9 cellular contexts compared by ENCODE assay signal in the genomic region with DNA sequence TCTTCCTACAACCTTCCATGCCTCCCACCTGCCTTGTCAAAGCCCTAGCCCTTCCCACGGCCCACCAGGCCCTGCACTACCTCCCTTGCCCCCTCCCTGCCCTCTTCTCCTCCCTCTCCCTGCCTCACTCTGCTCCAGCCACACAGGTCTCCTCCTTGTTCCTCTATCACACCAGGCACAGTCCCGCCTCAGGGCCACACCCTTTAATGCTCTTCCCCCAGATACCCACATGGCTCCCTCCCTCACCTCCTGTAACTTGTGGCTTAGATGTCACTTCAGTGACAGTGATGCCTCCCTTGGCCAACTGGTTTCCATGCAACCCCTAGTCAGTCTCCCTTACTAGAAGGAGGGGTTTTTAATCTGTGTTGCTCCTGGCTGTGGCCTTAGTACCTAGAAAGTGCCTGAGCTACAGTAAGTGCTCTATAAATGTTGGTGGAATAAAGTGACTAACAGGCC. TPM values are rescaled to one million over a fixed set of nuclear protein-coding genes. Genes with fewer than 3 reads are reported as not detected.
DNase-seq lines count a peak whose midpoint lies in the region; ATAC-seq, FAIRE-seq and TF ChIP-seq lines count a peak whose summit lies in the region.
"Had no signal": no experiment of that assay in that cellular context is flagged by ENCODE, and none has a peak within 500 bp of the region (broad histone marks: within the 10 kb centered on the region; RNA-seq: fewer than 3 reads in every experiment).

No MANE protein-coding gene starts in this region.

- H2BK120ac ChIP-seq in H9 (ENCODE audit: low read depth, low read length, poor library complexity, severe bottlenecking) = no peak overlapping the region

- no peak overlapping the region for H4K8ac ChIP-seq in H9 (replicated peaks; ENCODE audit: insufficient read length, low read depth, low read length)

- no peak overlapping the region for H2BK12ac ChIP-seq in H9 (ENCODE audit: insufficient read length, low read depth, low read length)

- H3K56ac ChIP-seq in H9 (ENCODE audit: insufficient read length, low read depth, low read length) = no peak overlapping the region

- H3K9me3 Mint-ChIP-seq in H9 = no peaks in the 10 kb centered on the region; a peak in 1 of 5 replicates
- no peaks in the 10 kb centered on the region for H3K9me3 Mint-ChIP-seq in dendritic cell treated with granulocyte-macrophage colony-stimulating factor and Interleukin-4, amounts not matched to agents 40 ng/mL and 50 ng/mL, for 4 days
- no peaks in the 10 kb centered on the region for H3K9me3 Mint-ChIP-seq in progenitor cell of endocrine pancreas (ENCODE audit: low read depth)

- DNase-seq in H9 = no peak
- DNase-seq in PC-3 = no peak
- DNase-seq in progenitor cell of endocrine pancreas (ENCODE audit: low spot score, unreplicated experiment) = no peak
- DNase-seq in NCI-H146 (lab: John Stamatoyannopoulos, UW) = no peak
- no peak for DNase-seq in urothelium cell line (ENCODE audit: low spot score)

- H4K20me1 ChIP-seq in H9 (ENCODE audit: control insufficient read depth, insufficient read depth, insufficient read length) = no peaks in the 10 kb centered on the region
- H4K20me1 ChIP-seq in PC-3 (ENCODE audit: low read length) = no peaks in the 10 kb centered on the region

- H3K27ac Mint-ChIP-seq in H9 (no peak overlapping the region), progenitor cell of endocrine pancreas (peak overlapping the region; percentile 79)
- H3K27ac Mint-ChIP-seq in dendritic cell treated with granulocyte-macrophage colony-stimulating factor and Interleukin-4, amounts not matched to agents 40 ng/mL and 50 ng/mL, for 4 days = peak overlapping the region; percentile 30

- H2BK15ac ChIP-seq in H9 (ENCODE audit: low read depth, low read length) = no peak overlapping the region

- H3T11ph ChIP-seq in H9 (ENCODE audit: low read length) = no peak overlapping the region

- no peaks in the 10 kb centered on the region for H3K79me1 ChIP-seq in H9 (ENCODE audit: insufficient read depth, low read depth, low read length, poor library complexity, severe bottlenecking)

- H3K4me1 ChIP-seq in H9 (ENCODE audit: insufficient read depth, low read length) = no peaks in the 10 kb centered on the region
- peaks cover 8% of the 10 kb centered on the region; the same call in 1 of the 2 replicates for H3K4me1 ChIP-seq in PC-3 (ENCODE audit: insufficient read depth, low read length)

- peaks cover 3 to 18% (median 13%) of the 10 kb centered on the region in 3 experiments; a peak in 5 of 7 replicates for H3K36me3 Mint-ChIP-seq in H9 (ENCODE audit: insufficient read depth in 1 of 3, low read depth in 3 of 3)
- peaks cover 61% of the 10 kb centered on the region for H3K36me3 Mint-ChIP-seq in dendritic cell treated with granulocyte-macrophage colony-stimulating factor and Interleukin-4, amounts not matched to agents 40 ng/mL and 50 ng/mL, for 4 days (ENCODE audit: low read depth)
- peaks cover 8% of the 10 kb centered on the region for H3K36me3 Mint-ChIP-seq in progenitor cell of endocrine pancreas (ENCODE audit: insufficient read depth)

- no peaks in the 10 kb centered on the region for H3K9me2 ChIP-seq in PC-3 (replicated peaks; ENCODE audit: low read length)

- CTCF ChIA-PET in PC-3 (lab: Charles Lee) = no interaction called here

- H4K5ac ChIP-seq in H9 (ENCODE audit: insufficient read length, low read depth, low read length) = no peak overlapping the region

- no TSS peak for BruUV-seq in PC-3 (replicated peaks; lab: Mats Ljungman, UMichigan)

- H3K79me2 ChIP-seq in H9 (ENCODE audit: insufficient read depth, low read length) (no peaks in the 10 kb centered on the region), PC-3 (ENCODE audit: low read length) (peaks cover 12% of the 10 kb centered on the region)

- no peak overlapping the region for H3K23ac ChIP-seq in H9 (ENCODE audit: insufficient read length, low read depth, low read length)

- no peak for ATAC-seq in PC-3
- ATAC-seq in GM18511 (IDR thresholded peaks at IDR 0.05; ENCODE audit: unreplicated experiment) = no peak

- intact Hi-C loops in PC-3 (cut with micrococcal nuclease) = no loop called here
- intact Hi-C loops in dendritic cell treated with granulocyte-macrophage colony-stimulating factor and Interleukin-4, amounts not matched to agents 40 ng/mL and 50 ng/mL, for 4 days (cut with micrococcal nuclease) = loop anchor here (5.0 to 10.0 kb wide), 3 partner anchors 46 to 194 kb away; a partner anchor contains a TSS

- no peak overlapping the region for H4K91ac ChIP-seq in H9 (ENCODE audit: insufficient read length, low read depth, low read length)

- no CpG with 5 or more reads among the region's 2 CpGs for WGBS in H9 (ENCODE audit: extremely low coverage, insufficient read length, low lambda C conversion rate)

- H3K27me3 Mint-ChIP-seq in H9 (ENCODE audit: low read depth) (peaks cover 4% of the 10 kb centered on the region; the same call in 1 of the 2 replicates), progenitor cell of endocrine pancreas (no peaks in the 10 kb centered on the region)
- H3K27me3 Mint-ChIP-seq in dendritic cell treated with granulocyte-macrophage colony-stimulating factor and Interleukin-4, amounts not matched to agents 40 ng/mL and 50 ng/mL, for 4 days = peaks cover 3% of the 10 kb centered on the region

- no peak overlapping the region for H2AK5ac ChIP-seq in H9 (ENCODE audit: insufficient read length, low read length)

- H3K27ac ChIP-seq in H9 (ENCODE audit: insufficient read length, low read depth, low read length) (no peak overlapping the region), PC-3 (ENCODE audit: low read length) (no peak overlapping the region)

- POLR2A ChIA-PET in PC-3 (lab: Charles Lee; ENCODE audit: unreplicated experiment) = no interaction called here

- H3K4me1 Mint-ChIP-seq in H9 = peaks cover 7 to 22% of the 10 kb centered on the region in 2 experiments
- H3K4me1 Mint-ChIP-seq in dendritic cell treated with granulocyte-macrophage colony-stimulating factor and Interleukin-4, amounts not matched to agents 40 ng/mL and 50 ng/mL, for 4 days (ENCODE audit: low read depth) = peaks cover 45% of the 10 kb centered on the region
- peaks cover 11% of the 10 kb centered on the region for H3K4me1 Mint-ChIP-seq in progenitor cell of endocrine pancreas (ENCODE audit: low read depth)

- H3K4ac ChIP-seq in H9 (ENCODE audit: low read depth, low read length) = no peak overlapping the region

- H3K27me3 ChIP-seq in H9 (ENCODE audit: insufficient read depth, low read length) = no peaks in the 10 kb centered on the region
- no peaks in the 10 kb centered on the region for H3K27me3 ChIP-seq in PC-3 (ENCODE audit: low read length)

- H2AFZ ChIP-seq in H9 (ENCODE audit: low read length) (no peak overlapping the region), PC-3 (ENCODE audit: low read length) (no peak overlapping the region)

- no peak overlapping the region for H3K4me2 ChIP-seq in H9 (ENCODE audit: insufficient read depth, insufficient read length, low read length)
- H3K4me2 ChIP-seq in PC-3 (ENCODE audit: low read length) = peak overlapping the region; percentile 79

- TF ChIP-seq CTCF in H9 (conservative IDR thresholded peaks at IDR 0.05) (no peak), PC-3 (conservative IDR thresholded peaks at IDR 0.05; ENCODE audit: low read depth, low read length) (no peak), progenitor cell of endocrine pancreas (IDR thresholded peaks at IDR 0.05; ENCODE audit: unreplicated experiment) (no peak)

- H3K18ac ChIP-seq in H9 (ENCODE audit: insufficient read length, low read depth, low read length) = no peak overlapping the region

- FAIRE-seq in urothelium cell line (lab: Jason Lieb, UNC) = no peak

- H2BK5ac ChIP-seq in H9 (ENCODE audit: insufficient read length, low read length) = no peak overlapping the region

- H3K4me3 Mint-ChIP-seq in H9 (peak overlapping the region; percentile 97 to 99), progenitor cell of endocrine pancreas (ENCODE audit: low read depth) (peak overlapping the region; percentile 63)
- H3K4me3 Mint-ChIP-seq in dendritic cell treated with granulocyte-macrophage colony-stimulating factor and Interleukin-4, amounts not matched to agents 40 ng/mL and 50 ng/mL, for 4 days = peak overlapping the region; percentile 45

- no peaks in the 10 kb centered on the region for H3F3A ChIP-seq in PC-3 (ENCODE audit: low read length, unreplicated experiment)

- no peaks in the 10 kb centered on the region for H3K36me3 ChIP-seq in PC-3 (ENCODE audit: low read depth, low read length)

- H3K4me3 ChIP-seq in PC-3 (ENCODE audit: low read length) = peak overlapping the region; percentile 93; the same call in 1 of the 2 replicates

- H3K23me2 ChIP-seq in H9 (ENCODE audit: insufficient read length, low read depth, low read length, poor library complexity, severe bottlenecking) = peaks cover 6% of the 10 kb centered on the region

- H2BK20ac ChIP-seq in H9 (ENCODE audit: low read depth, low read length, poor library complexity, severe bottlenecking) = no peak overlapping the region

- H3K9me3 ChIP-seq in H9 (ENCODE audit: control insufficient read depth, low read depth, low read length) (no peaks in the 10 kb centered on the region), PC-3 (ENCODE audit: low read length) (no peaks in the 10 kb centered on the region)

- H3K9ac ChIP-seq in H9 (ENCODE audit: extremely low read depth, insufficient read length, low read length) (no peak overlapping the region), PC-3 (ENCODE audit: low read length) (no peak overlapping the region)

- no peak overlapping the region for H3K14ac ChIP-seq in H9 (ENCODE audit: insufficient read depth, low read length)

RNA-seq across cellular contexts. Expression of a gene that starts 1.3 kb away (rescaled TPM):
- total RNA-seq in H9 (2021) = 24.9 and 27.0 TPM in 2 replicates
- total RNA-seq in PC-3 (2014; rRNA removed) = 18.0 and 20.8 TPM in 2 replicates
- total RNA-seq in progenitor cell of endocrine pancreas = 33.2 and 35.1 TPM in 2 replicates

RNA-seq across cellular contexts. Expression of a gene that starts 1.4 kb away (rescaled TPM):
- total RNA-seq in H9 (2021) = 2.4 and 2.8 TPM in 2 replicates
- 0.33 and 0.63 TPM in 2 replicates for total RNA-seq in PC-3 (2014; rRNA removed)
- 0.89 and 1.6 TPM in 2 replicates for total RNA-seq in progenitor cell of endocrine pancreas

RNA-seq across cellular contexts. Expression of a gene that starts 27.6 kb away (rescaled TPM):
- 0.15 TPM in 1 of 2 replicates, not detected in the other for total RNA-seq in H9 (2021)
- not detected in 2 replicates for total RNA-seq in PC-3 (2014; rRNA removed)
- total RNA-seq in progenitor cell of endocrine pancreas = 2.4 and 2.9 TPM in 2 replicates
- total RNA-seq: NCI-H460 had no signal

RNA-seq across cellular contexts. Expression of a gene that starts 48.2 kb away (rescaled TPM):
- 1.2 and 1.4 TPM in 2 replicates for total RNA-seq in H9 (2021)
- total RNA-seq in PC-3 (2014; rRNA removed) = not detected in 2 replicates
- not detected in 2 replicates for total RNA-seq in progenitor cell of endocrine pancreas
- total RNA-seq: fibroblast of lung had no signal

RNA-seq across cellular contexts. Expression of a gene that starts 57.2 kb away (rescaled TPM):
- total RNA-seq in H9 (2021) = 167 and 169 TPM in 2 replicates
- total RNA-seq in PC-3 (2014; rRNA removed) = 229 and 360 TPM in 2 replicates
- 149 and 154 TPM in 2 replicates for total RNA-seq in progenitor cell of endocrine pancreas

Comparison
In these comparisons a context has a peak if more than half of its experiments do, and no peak if none do; other contexts are left out.
1. H3K27ac Mint-ChIP-seq: peak in dendritic cell treated with granulocyte-macrophage colony-stimulating factor and Interleukin-4, amounts not matched to agents 40 ng/mL and 50 ng/mL, for 4 days (single experiment) and progenitor cell of endocrine pancreas (single experiment); none in H9 (0 of 3).
2. H3K4me3 Mint-ChIP-seq: peak in every context shown above with its lines; median percentile 98 in H9; 63 in progenitor cell of endocrine pancreas; 45 in dendritic cell treated with granulocyte-macrophage colony-stimulating factor and Interleukin-4, amounts not matched to agents 40 ng/mL and 50 ng/mL, for 4 days.